ENCODE assay signal across 9 cellular contexts in genomic region chr14:23562822-23563472, GRCh38.
A peak's percentile ranks its signal among the peaks of the same experiment; 100 is the strongest.
DNase-seq lines count a peak whose midpoint lies in the region; ATAC-seq and TF ChIP-seq lines count a peak whose summit lies in the region.
"Had no signal": no experiment of that assay in that cellular context is flagged by ENCODE, and none has a peak within 500 bp of the region (broad histone marks: within the 10 kb centered on the region; RNA-seq: fewer than 3 reads in every experiment).

No MANE protein-coding gene starts in this region.

- no peaks in the 10 kb centered on the region for H4K20me1 ChIP-seq in KMS-11 (ENCODE audit: insufficient read depth)

- H3K27me3 ChIP-seq in KMS-11 (ENCODE audit: insufficient read depth, low read depth), result no peaks in the 10 kb centered on the region

- no peak overlapping the region for H3K4me3 ChIP-seq in KMS-11 (IDR thresholded peaks at IDR 0.05; ENCODE audit: insufficient read depth, low read depth, low read length)
- no peak overlapping the region for H3K4me3 ChIP-seq in astrocyte of the spinal cord (ENCODE audit: low read depth, low read length)

- no peak overlapping the region for H3K27ac ChIP-seq in KMS-11

- H3K4me1 ChIP-seq in KMS-11 (ENCODE audit: low read depth, poor library complexity, severe bottlenecking), result peaks cover 2% of the 10 kb centered on the region

- no peak overlapping the region for H3K4me2 ChIP-seq in KMS-11

- no peaks in the 10 kb centered on the region for H3K27me3 Mint-ChIP-seq in T-helper 1 cell treated with Interleukin-12 subunit alpha and Interleukin-12 subunit beta and Interleukin-4 antibody, amounts not matched to agents 30 μg/mL and 1 μg/mL, for 36 hours (ENCODE audit: low read depth)
- H3K27me3 Mint-ChIP-seq in stimulated activated naive B cell treated with anti-CD40 and anti-IgM and Interleukin-4, amounts not matched to agents 10 μg/mL and 1 μg/mL and 100 μg/mL, for 72 hours, result no peaks in the 10 kb centered on the region
- H3K27me3 Mint-ChIP-seq: dendritic cell treated with granulocyte-macrophage colony-stimulating factor and Interleukin-4, amounts not matched to agents 40 ng/mL and 50 ng/mL, for 4 days had no signal

- no peak overlapping the region for H2AFZ ChIP-seq in KMS-11 (ENCODE audit: low read depth)

- DNase-seq in ELF-1 (ENCODE audit: low read depth, low spot score), result peak; percentile 78
- peak; percentile 32 for DNase-seq in astrocyte of the spinal cord (ENCODE audit: low read depth, low spot score)
- peak; percentile 46 for DNase-seq in kidney tubule cell (ENCODE audit: low spot score)
- no peak for DNase-seq in stimulated activated naive B cell treated with anti-CD40 and anti-IgM and Interleukin-4, amounts not matched to agents 10 μg/mL and 1 μg/mL and 100 μg/mL, for 72 hours

- H3K36me3 Mint-ChIP-seq in T-helper 1 cell treated with Interleukin-12 subunit alpha and Interleukin-12 subunit beta and Interleukin-4 antibody, amounts not matched to agents 30 μg/mL and 1 μg/mL, for 36 hours (ENCODE audit: low read depth), result peaks cover 45% of the 10 kb centered on the region
- peaks cover 43 to 55% of the 10 kb centered on the region in 2 donors for H3K36me3 Mint-ChIP-seq in stimulated activated naive B cell treated with anti-CD40 and anti-IgM and Interleukin-4, amounts not matched to agents 10 μg/mL and 1 μg/mL and 100 μg/mL, for 72 hours

- in situ Hi-C loops in astrocyte of the spinal cord (cut with HindIII; ENCODE audit: low sequenced_read_pairs), result no loop called here

- ATAC-seq in stimulated activated naive B cell treated with anti-CD40 and anti-IgM and Interleukin-4, amounts not matched to agents 10 μg/mL and 1 μg/mL and 100 μg/mL, for 72 hours (replicated peaks), result peak in 1 of 2 donors; percentile 23
- ATAC-seq in GM21529 (IDR thresholded peaks at IDR 0.05; ENCODE audit: unreplicated experiment), result no peak
- ATAC-seq in GM19452 (IDR thresholded peaks at IDR 0.05; ENCODE audit: unreplicated experiment), result no peak

- no peaks in the 10 kb centered on the region for H3K9me3 Mint-ChIP-seq in T-helper 1 cell treated with Interleukin-12 subunit alpha and Interleukin-12 subunit beta and Interleukin-4 antibody, amounts not matched to agents 30 μg/mL and 1 μg/mL, for 36 hours
- no peaks in the 10 kb centered on the region for H3K9me3 Mint-ChIP-seq in stimulated activated naive B cell treated with anti-CD40 and anti-IgM and Interleukin-4, amounts not matched to agents 10 μg/mL and 1 μg/mL and 100 μg/mL, for 72 hours
- H3K9me3 Mint-ChIP-seq: dendritic cell treated with granulocyte-macrophage colony-stimulating factor and Interleukin-4, amounts not matched to agents 40 ng/mL and 50 ng/mL, for 4 days had no signal

- peak overlapping the region; percentile 10 for H3K27ac Mint-ChIP-seq in T-helper 1 cell treated with Interleukin-12 subunit alpha and Interleukin-12 subunit beta and Interleukin-4 antibody, amounts not matched to agents 30 μg/mL and 1 μg/mL, for 36 hours
- H3K27ac Mint-ChIP-seq in stimulated activated naive B cell treated with anti-CD40 and anti-IgM and Interleukin-4, amounts not matched to agents 10 μg/mL and 1 μg/mL and 100 μg/mL, for 72 hours, result peak overlapping the region; percentile 68
- H3K27ac Mint-ChIP-seq: dendritic cell treated with granulocyte-macrophage colony-stimulating factor and Interleukin-4, amounts not matched to agents 40 ng/mL and 50 ng/mL, for 4 days had no signal

- H3K4me1 Mint-ChIP-seq in T-helper 1 cell treated with Interleukin-12 subunit alpha and Interleukin-12 subunit beta and Interleukin-4 antibody, amounts not matched to agents 30 μg/mL and 1 μg/mL, for 36 hours (ENCODE audit: low read depth), result peaks cover 16% of the 10 kb centered on the region
- peaks cover 46 to 60% of the 10 kb centered on the region in 2 donors for H3K4me1 Mint-ChIP-seq in stimulated activated naive B cell treated with anti-CD40 and anti-IgM and Interleukin-4, amounts not matched to agents 10 μg/mL and 1 μg/mL and 100 μg/mL, for 72 hours

- TF ChIP-seq CTCF in KMS-11 (conservative IDR thresholded peaks at IDR 0.05; ENCODE audit: low read depth, low read length) (peak; percentile 90), astrocyte of the spinal cord (IDR thresholded peaks at IDR 0.05; ENCODE audit: low read depth, low read length) (peak; percentile 94)

- no peaks in the 10 kb centered on the region; the same call in 1 of the 2 replicates for H3K79me2 ChIP-seq in KMS-11 (ENCODE audit: insufficient read depth, low read depth)

- no peaks in the 10 kb centered on the region for H3K36me3 ChIP-seq in KMS-11 (ENCODE audit: insufficient read depth)

- no peak overlapping the region for H3K4me3 Mint-ChIP-seq in T-helper 1 cell treated with Interleukin-12 subunit alpha and Interleukin-12 subunit beta and Interleukin-4 antibody, amounts not matched to agents 30 μg/mL and 1 μg/mL, for 36 hours
- H3K4me3 Mint-ChIP-seq in stimulated activated naive B cell treated with anti-CD40 and anti-IgM and Interleukin-4, amounts not matched to agents 10 μg/mL and 1 μg/mL and 100 μg/mL, for 72 hours, result no peak overlapping the region
- H3K4me3 Mint-ChIP-seq: dendritic cell treated with granulocyte-macrophage colony-stimulating factor and Interleukin-4, amounts not matched to agents 40 ng/mL and 50 ng/mL, for 4 days had no signal

- H3K9ac ChIP-seq in KMS-11, result no peak overlapping the region
